In genomic region chr1:149741914-149742313, GRCh38 we compare ENCODE assay signal across 4 cellular contexts. TPM values are rescaled to one million over a fixed set of nuclear protein-coding genes. Genes with fewer than 3 reads are reported as not detected.
"Had no signal": no experiment of that assay in that cellular context is flagged by ENCODE, and none has a peak within 500 bp of the region (broad histone marks: within the 10 kb centered on the region; RNA-seq: fewer than 3 reads in every experiment).

No MANE protein-coding gene starts in this region.

RNA-seq across cellular contexts. Expression of gene FCGR1A, which starts 40.6 kb away (rescaled TPM):
- total RNA-seq: kidney epithelial cell, myocyte, osteocyte, suprapubic skin had no signal
